In genomic region chr6:131998255-131998982, GRCh38 we compare ENCODE assay signal across 18 cellular contexts. TPM values are rescaled to one million over a fixed set of nuclear protein-coding genes. Genes with fewer than 3 reads are reported as not detected.
DNase-seq lines count a peak whose midpoint lies in the region; ATAC-seq and TF ChIP-seq lines count a peak whose summit lies in the region.
"Had no signal": no experiment of that assay in that cellular context is flagged by ENCODE, and none has a peak within 500 bp of the region (broad histone marks: within the 10 kb centered on the region; RNA-seq: fewer than 3 reads in every experiment).

No MANE protein-coding gene starts in this region.

- H3K27ac ChIP-seq in heart left ventricle (peak overlapping the region in 5 of 12 donors; percentile 3 to 51 (median 18)), esophagus squamous epithelium (peak overlapping the region in 3 of 4 donors; percentile 34 to 66 (median 56)), muscle layer of duodenum (ENCODE audit: low read length) (peak overlapping the region; percentile 3)
- H3K27ac ChIP-seq: ovary had no signal

- no peak for TF ChIP-seq POLR2A in heart left ventricle (IDR thresholded peaks at IDR 0.05)
- no peak for TF ChIP-seq POLR2A in esophagus squamous epithelium (IDR thresholded peaks at IDR 0.05)

- peak in 3 of 4 donors; percentile 55 to 76 (median 70) for ATAC-seq in heart left ventricle
- ATAC-seq in GM21515 (IDR thresholded peaks at IDR 0.05; ENCODE audit: unreplicated experiment): no peak
- no peak for ATAC-seq in GM21529 (IDR thresholded peaks at IDR 0.05; ENCODE audit: unreplicated experiment)
- ATAC-seq: activated naive CD4-positive, alpha-beta T cell treated with anti-CD3 and anti-CD28 coated beads, Interleukin-2, amount 50 U/mL, for 72 hours; CD8-positive, alpha-beta T cell; Panc1; T-cell had no signal

- TF ChIP-seq CTCF in heart left ventricle (IDR thresholded peaks at IDR 0.05) (no peak), esophagus squamous epithelium (IDR thresholded peaks at IDR 0.05) (no peak)

- intact Hi-C loops in heart left ventricle (cut with DNase I): no loop called here
- intact Hi-C loops in cardiac septum (cut with DNase I): no loop called here
- intact Hi-C loops in esophagus squamous epithelium (cut with DNase I): no loop called here

- H3K4me1 ChIP-seq in heart left ventricle: peaks cover 0 to 21% (median 0%) of the 10 kb centered on the region in 12 donors
- peaks cover 0 to 6% (median 0%) of the 10 kb centered on the region in 3 donors for H3K4me1 ChIP-seq in esophagus squamous epithelium
- no peaks in the 10 kb centered on the region for H3K4me1 ChIP-seq in muscle layer of duodenum (ENCODE audit: control insufficient read depth in 1 of 2, insufficient read depth in 2 of 2, low read length in 2 of 2)

- no peaks in the 10 kb centered on the region for H3K36me3 ChIP-seq in heart left ventricle
- no peaks in the 10 kb centered on the region for H3K36me3 ChIP-seq in esophagus squamous epithelium
- H3K36me3 ChIP-seq in muscle layer of duodenum (ENCODE audit: control insufficient read depth in 1 of 2, insufficient read depth in 2 of 2, low read length in 2 of 2): no peaks in the 10 kb centered on the region
- H3K36me3 ChIP-seq: ovary had no signal

- H3K9me3 ChIP-seq in heart left ventricle: peaks cover 0 to 5% (median 0%) of the 10 kb centered on the region in 12 donors
- peaks cover 3 to 6% (median 4%) of the 10 kb centered on the region in 3 donors for H3K9me3 ChIP-seq in esophagus squamous epithelium
- H3K9me3 ChIP-seq in muscle layer of duodenum (ENCODE audit: control insufficient read depth in 1 of 2, low read length in 2 of 2): peaks cover 0 to 2% of the 10 kb centered on the region in 2 donors
- H3K9me3 ChIP-seq: ovary had no signal

- WGBS in heart left ventricle, 4 donors: 45 to 56% (median 55%) methylated on average over 9 of the region's 9 CpGs
- WGBS in esophagus squamous epithelium, 2 donors: 55 to 66% methylated on average over 9 of the region's 9 CpGs

- H3K4me3 ChIP-seq in heart left ventricle (no peak overlapping the region), esophagus squamous epithelium (no peak overlapping the region), muscle layer of duodenum (ENCODE audit: low read depth in 1 of 2, low read length in 2 of 2) (no peak overlapping the region)
- H3K4me3 ChIP-seq: ovary had no signal

- H3K27me3 ChIP-seq in heart left ventricle: no peaks in the 10 kb centered on the region
- H3K27me3 ChIP-seq in esophagus squamous epithelium: no peaks in the 10 kb centered on the region
- no peaks in the 10 kb centered on the region for H3K27me3 ChIP-seq in muscle layer of duodenum (ENCODE audit: low read depth, low read length)
- H3K27me3 ChIP-seq: ovary had no signal

- peak in 4 of 5 donors; percentile 35 to 45 (median 40) for DNase-seq in heart left ventricle
- DNase-seq in cardiac septum (ENCODE audit: low spot score): no peak
- DNase-seq in esophagus squamous epithelium (lab: John Stamatoyannopoulos, UW): no peak
- DNase-seq in medulla oblongata (ENCODE audit: extremely low spot score): no peak
- DNase-seq in nucleus accumbens (lab: John Stamatoyannopoulos, UW): no peak
- DNase-seq: activated CD4-positive, alpha-beta memory T cell treated with anti-CD3 and anti-CD28 coated beads, Interleukin-2, amount 10 ng/mL, durations not matched to agents 7 days and 5 days; activated T-cell treated with anti-CD3 and anti-CD28 coated beads, Interleukin-2, amount 50 U/mL, for 48 hours; CD8-positive, alpha-beta T cell; central memory CD4-positive, alpha-beta T cell; immature natural killer cell; NCI-H1092 treated with DMSO at 0.1 percent for 48 hours; ovary; T-cell had no signal

RNA-seq across cellular contexts. Expression of gene CCN2, which starts 47.2 kb away (rescaled TPM):
- total RNA-seq in heart left ventricle: 10 to 100 TPM in 8 of 9 donors, 1 to 10 TPM in 1; 8.4 to 90.7 (median 39.0) TPM
- 10 to 100 TPM in 1 of 2 donors, 1 to 10 TPM in 1; 7.8 to 65.6 TPM for polyA plus RNA-seq in heart left ventricle
- 76.5 TPM for total RNA-seq in cardiac septum
- 100 to 1,000 TPM in 1 of 4 donors, 10 to 100 TPM in 2, 1 to 10 TPM in 1; 8.9 to 110 (median 25.9) TPM for total RNA-seq in esophagus squamous epithelium
- total RNA-seq: activated CD4-positive, alpha-beta memory T cell treated with anti-CD3 and anti-CD28 coated beads, Interleukin-2, amount 10 ng/mL, durations not matched to agents 7 days and 5 days; activated naive CD4-positive, alpha-beta T cell treated with anti-CD3 and anti-CD28 coated beads, Interleukin-2, amount 50 U/mL, for 72 hours had no signal
- polyA plus RNA-seq: immature natural killer cell had no signal

Comparison
In these comparisons a context has a peak if more than half of its experiments do, and no peak if none do; other contexts are left out.
1. DNase-seq: peak in heart left ventricle (4 of 5); none in cardiac septum (single experiment), esophagus squamous epithelium (single experiment), medulla oblongata (single experiment) and nucleus accumbens (0 of 56).
2. ATAC-seq: peak in heart left ventricle (3 of 4); none in GM21515 (single experiment) and GM21529 (single experiment).